Comparison of ENCODE assay signal across 1 cellular context in genomic region chr18:9608298-9608697, GRCh38.
TF ChIP-seq lines count a peak whose summit lies in the region.

No MANE protein-coding gene starts in this region.

TF ChIP-seq in K562, 482 proteins besides CTCF, POLR2A, EP300 and RAD21 (continued from another document):
- no peak for TF ChIP-seq ZNF41 (CRISPR knock-in tag; conservative IDR thresholded peaks at IDR 0.05)
- TF ChIP-seq FOSL1 (tag; conservative IDR thresholded peaks at IDR 0.05): 0 out of 2 replicates have a peak, but pooled peaks have one; percentile 22
- no peak for TF ChIP-seq ZNF140 (CRISPR knock-in tag; IDR thresholded peaks at IDR 0.05)
- TF ChIP-seq ZEB2 (IDR thresholded peaks at IDR 0.05): peak; percentile 42; the same call in 1 of the 2 replicates
- TF ChIP-seq PKNOX1 (IDR thresholded peaks at IDR 0.05): peak; percentile 64; the same call in 1 of the 2 replicates
- TF ChIP-seq HDAC1 (IDR thresholded peaks at IDR 0.05): peak in 1 of 2 experiments; percentile 32; a peak in 1 of 4 replicates
- peak; percentile 85; the same call in 1 of the 2 replicates for TF ChIP-seq CTBP1 (IDR thresholded peaks at IDR 0.05; ENCODE audit: borderline replicate concordance)
- TF ChIP-seq STAT6 (CRISPR knock-in tag; IDR thresholded peaks at IDR 0.05): no peak
- no peak for TF ChIP-seq NEUROD1 (IDR thresholded peaks at IDR 0.05; ENCODE audit: borderline replicate concordance, low read depth, low read length, partially characterized antibody)
- TF ChIP-seq XRCC3 (IDR thresholded peaks at IDR 0.05): no peak
- no peak for TF ChIP-seq TRIM28 (IDR thresholded peaks at IDR 0.05)
- TF ChIP-seq CC2D1A (IDR thresholded peaks at IDR 0.05): no peak; the same call in 1 of the 2 replicates
- TF ChIP-seq TAF15 (IDR thresholded peaks at IDR 0.05; ENCODE audit: low read depth, low read length): no peak
- TF ChIP-seq FOXK1 (CRISPR knock-in tag; IDR thresholded peaks at IDR 0.05; ENCODE audit: borderline replicate concordance): no peak
- TF ChIP-seq, protein P1, sequence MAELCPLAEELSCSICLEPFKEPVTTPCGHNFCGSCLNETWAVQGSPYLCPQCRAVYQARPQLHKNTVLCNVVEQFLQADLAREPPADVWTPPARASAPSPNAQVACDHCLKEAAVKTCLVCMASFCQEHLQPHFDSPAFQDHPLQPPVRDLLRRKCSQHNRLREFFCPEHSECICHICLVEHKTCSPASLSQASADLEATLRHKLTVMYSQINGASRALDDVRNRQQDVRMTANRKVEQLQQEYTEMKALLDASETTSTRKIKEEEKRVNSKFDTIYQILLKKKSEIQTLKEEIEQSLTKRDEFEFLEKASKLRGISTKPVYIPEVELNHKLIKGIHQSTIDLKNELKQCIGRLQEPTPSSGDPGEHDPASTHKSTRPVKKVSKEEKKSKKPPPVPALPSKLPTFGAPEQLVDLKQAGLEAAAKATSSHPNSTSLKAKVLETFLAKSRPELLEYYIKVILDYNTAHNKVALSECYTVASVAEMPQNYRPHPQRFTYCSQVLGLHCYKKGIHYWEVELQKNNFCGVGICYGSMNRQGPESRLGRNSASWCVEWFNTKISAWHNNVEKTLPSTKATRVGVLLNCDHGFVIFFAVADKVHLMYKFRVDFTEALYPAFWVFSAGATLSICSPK (IDR thresholded peaks at IDR 0.05; ENCODE audit: borderline replicate concordance): no peak
- peak; percentile 89 for TF ChIP-seq TCF3 (CRISPR knock-in tag; IDR thresholded peaks at IDR 0.05)
- no peak for TF ChIP-seq MYC (IDR thresholded peaks at IDR 0.05; ENCODE audit: low read depth, low read length)
- no peak for TF ChIP-seq MYC (CRISPR knock-in tag; IDR thresholded peaks at IDR 0.05; ENCODE audit: borderline replicate concordance, low read depth)
- TF ChIP-seq CEBPG (CRISPR knock-in tag; IDR thresholded peaks at IDR 0.05): no peak
- peak in 1 of 2 experiments; percentile 55; a peak in 2 of 4 replicates for TF ChIP-seq CEBPG (tag; conservative IDR thresholded peaks at IDR 0.05 in 1 of 2, IDR thresholded peaks at IDR 0.05 in 1 of 2)
- no peak for TF ChIP-seq BCOR (IDR thresholded peaks at IDR 0.05)
- peak; percentile 83 for TF ChIP-seq CREM (IDR thresholded peaks at IDR 0.05; ENCODE audit: low read depth)
- TF ChIP-seq TAL1 (IDR thresholded peaks at IDR 0.05): peak; percentile 81
- peak; percentile 93 for TF ChIP-seq MEIS2 (IDR thresholded peaks at IDR 0.05; ENCODE audit: partially characterized antibody)
- TF ChIP-seq ELF2 (CRISPR knock-in tag; IDR thresholded peaks at IDR 0.05): no peak
- no peak for TF ChIP-seq WHSC1 (IDR thresholded peaks at IDR 0.05; ENCODE audit: low read length)
- TF ChIP-seq E2F1 (CRISPR knock-in tag; IDR thresholded peaks at IDR 0.05): no peak
- TF ChIP-seq, protein P2, sequence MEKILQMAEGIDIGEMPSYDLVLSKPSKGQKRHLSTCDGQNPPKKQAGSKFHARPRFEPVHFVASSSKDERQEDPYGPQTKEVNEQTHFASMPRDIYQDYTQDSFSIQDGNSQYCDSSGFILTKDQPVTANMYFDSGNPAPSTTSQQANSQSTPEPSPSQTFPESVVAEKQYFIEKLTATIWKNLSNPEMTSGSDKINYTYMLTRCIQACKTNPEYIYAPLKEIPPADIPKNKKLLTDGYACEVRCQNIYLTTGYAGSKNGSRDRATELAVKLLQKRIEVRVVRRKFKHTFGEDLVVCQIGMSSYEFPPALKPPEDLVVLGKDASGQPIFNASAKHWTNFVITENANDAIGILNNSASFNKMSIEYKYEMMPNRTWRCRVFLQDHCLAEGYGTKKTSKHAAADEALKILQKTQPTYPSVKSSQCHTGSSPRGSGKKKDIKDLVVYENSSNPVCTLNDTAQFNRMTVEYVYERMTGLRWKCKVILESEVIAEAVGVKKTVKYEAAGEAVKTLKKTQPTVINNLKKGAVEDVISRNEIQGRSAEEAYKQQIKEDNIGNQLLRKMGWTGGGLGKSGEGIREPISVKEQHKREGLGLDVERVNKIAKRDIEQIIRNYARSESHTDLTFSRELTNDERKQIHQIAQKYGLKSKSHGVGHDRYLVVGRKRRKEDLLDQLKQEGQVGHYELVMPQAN (IDR thresholded peaks at IDR 0.05; ENCODE audit: borderline replicate concordance): no peak
- TF ChIP-seq CREB1 (IDR thresholded peaks at IDR 0.05): peak; percentile 55; the same call in 1 of the 2 replicates
- no peak for TF ChIP-seq CREB1 (CRISPR knock-in tag; IDR thresholded peaks at IDR 0.05)
- TF ChIP-seq ZNF124 (CRISPR knock-in tag; IDR thresholded peaks at IDR 0.05): no peak
- TF ChIP-seq HIVEP1 (CRISPR knock-in tag; IDR thresholded peaks at IDR 0.05): no peak
- TF ChIP-seq ETV1 (tag; conservative IDR thresholded peaks at IDR 0.05; ENCODE audit: low read depth): no peak
- no peak for TF ChIP-seq ZBTB17 (CRISPR knock-in tag; IDR thresholded peaks at IDR 0.05)
- TF ChIP-seq PYGO2 (tag; IDR thresholded peaks at IDR 0.05): no peak
- TF ChIP-seq ARNT (IDR thresholded peaks at IDR 0.05): peak in 1 of 2 experiments; percentile 51; a peak in 1 of 4 replicates
- no peak for TF ChIP-seq E2F5 (CRISPR knock-in tag; IDR thresholded peaks at IDR 0.05)
- TF ChIP-seq BRD4 (IDR thresholded peaks at IDR 0.05): no peak
- TF ChIP-seq, protein P3, sequence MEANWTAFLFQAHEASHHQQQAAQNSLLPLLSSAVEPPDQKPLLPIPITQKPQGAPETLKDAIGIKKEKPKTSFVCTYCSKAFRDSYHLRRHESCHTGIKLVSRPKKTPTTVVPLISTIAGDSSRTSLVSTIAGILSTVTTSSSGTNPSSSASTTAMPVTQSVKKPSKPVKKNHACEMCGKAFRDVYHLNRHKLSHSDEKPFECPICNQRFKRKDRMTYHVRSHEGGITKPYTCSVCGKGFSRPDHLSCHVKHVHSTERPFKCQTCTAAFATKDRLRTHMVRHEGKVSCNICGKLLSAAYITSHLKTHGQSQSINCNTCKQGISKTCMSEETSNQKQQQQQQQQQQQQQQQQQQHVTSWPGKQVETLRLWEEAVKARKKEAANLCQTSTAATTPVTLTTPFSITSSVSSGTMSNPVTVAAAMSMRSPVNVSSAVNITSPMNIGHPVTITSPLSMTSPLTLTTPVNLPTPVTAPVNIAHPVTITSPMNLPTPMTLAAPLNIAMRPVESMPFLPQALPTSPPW (CRISPR knock-in tag; IDR thresholded peaks at IDR 0.05): peak; percentile 18; the same call in 1 of the 2 replicates
- TF ChIP-seq KHSRP (IDR thresholded peaks at IDR 0.05): no peak
- no peak for TF ChIP-seq CHD1 (IDR thresholded peaks at IDR 0.05; ENCODE audit: low read length)
- TF ChIP-seq, protein P4, sequence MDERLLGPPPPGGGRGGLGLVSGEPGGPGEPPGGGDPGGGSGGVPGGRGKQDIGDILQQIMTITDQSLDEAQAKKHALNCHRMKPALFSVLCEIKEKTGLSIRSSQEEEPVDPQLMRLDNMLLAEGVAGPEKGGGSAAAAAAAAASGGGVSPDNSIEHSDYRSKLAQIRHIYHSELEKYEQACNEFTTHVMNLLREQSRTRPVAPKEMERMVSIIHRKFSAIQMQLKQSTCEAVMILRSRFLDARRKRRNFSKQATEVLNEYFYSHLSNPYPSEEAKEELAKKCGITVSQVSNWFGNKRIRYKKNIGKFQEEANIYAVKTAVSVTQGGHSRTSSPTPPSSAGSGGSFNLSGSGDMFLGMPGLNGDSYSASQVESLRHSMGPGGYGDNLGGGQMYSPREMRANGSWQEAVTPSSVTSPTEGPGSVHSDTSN (CRISPR knock-in tag; IDR thresholded peaks at IDR 0.05; ENCODE audit: low read depth): no peak
- TF ChIP-seq, protein P4 (tag; conservative IDR thresholded peaks at IDR 0.05; ENCODE audit: low read depth): peak; percentile 29; the same call in 1 of the 2 replicates
- TF ChIP-seq PPARD (CRISPR knock-in tag; IDR thresholded peaks at IDR 0.05): no peak
- TF ChIP-seq GATA2 (CRISPR knock-in tag; IDR thresholded peaks at IDR 0.05): peak; percentile 84
